In genomic region chr19:45443462-45444317, GRCh38 we compare ENCODE assay signal across 1 cellular context.
A peak's percentile ranks its signal among the peaks of the same experiment; 100 is the strongest.
TF ChIP-seq lines count a peak whose summit lies in the region.

No MANE protein-coding gene starts in this region.

TF ChIP-seq in HepG2, 621 proteins besides CTCF, POLR2A, EP300 and RAD21 (continued from another document and continues in another):
- no peak for TF ChIP-seq SP1 (IDR thresholded peaks at IDR 0.05)
- peak; percentile 75 for TF ChIP-seq SP1 (CRISPR knock-in tag; IDR thresholded peaks at IDR 0.05)
- no peak for TF ChIP-seq PHF5A (CRISPR knock-in tag; IDR thresholded peaks at IDR 0.05; ENCODE audit: low read depth, unreplicated experiment)
- TF ChIP-seq ZNF280B (CRISPR knock-in tag; IDR thresholded peaks at IDR 0.05; ENCODE audit: borderline replicate concordance): no peak
- peak; percentile 43; the same call in 1 of the 2 replicates for TF ChIP-seq ZNF547 (CRISPR knock-in tag; IDR thresholded peaks at IDR 0.05)
- no peak for TF ChIP-seq SMC3 (IDR thresholded peaks at IDR 0.05; ENCODE audit: low read length)
- no peak for TF ChIP-seq ZUFSP (CRISPR knock-in tag; IDR thresholded peaks at IDR 0.05; ENCODE audit: borderline replicate concordance)
- TF ChIP-seq KLF6 (CRISPR knock-in tag; IDR thresholded peaks at IDR 0.05): 0 out of 2 replicates have a peak, but pooled peaks have one; percentile 45
- TF ChIP-seq ZNF768 (CRISPR knock-in tag; IDR thresholded peaks at IDR 0.05): 0 out of 2 replicates have a peak, but pooled peaks have one; percentile 14
- TF ChIP-seq ZNF253 (CRISPR knock-in tag; IDR thresholded peaks at IDR 0.05; ENCODE audit: borderline replicate concordance): no peak
- peak; percentile 76; the same call in 1 of the 2 replicates for TF ChIP-seq SP4 (CRISPR knock-in tag; IDR thresholded peaks at IDR 0.05)
- TF ChIP-seq, protein P1, sequence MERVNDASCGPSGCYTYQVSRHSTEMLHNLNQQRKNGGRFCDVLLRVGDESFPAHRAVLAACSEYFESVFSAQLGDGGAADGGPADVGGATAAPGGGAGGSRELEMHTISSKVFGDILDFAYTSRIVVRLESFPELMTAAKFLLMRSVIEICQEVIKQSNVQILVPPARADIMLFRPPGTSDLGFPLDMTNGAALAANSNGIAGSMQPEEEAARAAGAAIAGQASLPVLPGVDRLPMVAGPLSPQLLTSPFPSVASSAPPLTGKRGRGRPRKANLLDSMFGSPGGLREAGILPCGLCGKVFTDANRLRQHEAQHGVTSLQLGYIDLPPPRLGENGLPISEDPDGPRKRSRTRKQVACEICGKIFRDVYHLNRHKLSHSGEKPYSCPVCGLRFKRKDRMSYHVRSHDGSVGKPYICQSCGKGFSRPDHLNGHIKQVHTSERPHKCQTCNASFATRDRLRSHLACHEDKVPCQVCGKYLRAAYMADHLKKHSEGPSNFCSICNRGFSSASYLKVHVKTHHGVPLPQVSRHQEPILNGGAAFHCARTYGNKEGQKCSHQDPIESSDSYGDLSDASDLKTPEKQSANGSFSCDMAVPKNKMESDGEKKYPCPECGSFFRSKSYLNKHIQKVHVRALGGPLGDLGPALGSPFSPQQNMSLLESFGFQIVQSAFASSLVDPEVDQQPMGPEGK (CRISPR knock-in tag; IDR thresholded peaks at IDR 0.05): peak; percentile 99
- peak; percentile 92; the same call in 1 of the 2 replicates for TF ChIP-seq ZNF556 (CRISPR knock-in tag; IDR thresholded peaks at IDR 0.05; ENCODE audit: borderline replicate concordance)
- TF ChIP-seq HNF1B (CRISPR knock-in tag; IDR thresholded peaks at IDR 0.05): peak; percentile 79
- no peak for TF ChIP-seq STAT6 (CRISPR knock-in tag; IDR thresholded peaks at IDR 0.05; ENCODE audit: borderline replicate concordance)
- TF ChIP-seq FOSL2 (CRISPR knock-in tag; IDR thresholded peaks at IDR 0.05): peak; percentile 81
- TF ChIP-seq HOXA3 (CRISPR knock-in tag; IDR thresholded peaks at IDR 0.05): peak; percentile 74
- peak; percentile 63; the same call in 1 of the 2 replicates for TF ChIP-seq ZNF580 (CRISPR knock-in tag; IDR thresholded peaks at IDR 0.05; ENCODE audit: borderline replicate concordance, low read depth)
- TF ChIP-seq ARID5B (CRISPR knock-in tag; IDR thresholded peaks at IDR 0.05): peak; percentile 75
- TF ChIP-seq, protein P2, sequence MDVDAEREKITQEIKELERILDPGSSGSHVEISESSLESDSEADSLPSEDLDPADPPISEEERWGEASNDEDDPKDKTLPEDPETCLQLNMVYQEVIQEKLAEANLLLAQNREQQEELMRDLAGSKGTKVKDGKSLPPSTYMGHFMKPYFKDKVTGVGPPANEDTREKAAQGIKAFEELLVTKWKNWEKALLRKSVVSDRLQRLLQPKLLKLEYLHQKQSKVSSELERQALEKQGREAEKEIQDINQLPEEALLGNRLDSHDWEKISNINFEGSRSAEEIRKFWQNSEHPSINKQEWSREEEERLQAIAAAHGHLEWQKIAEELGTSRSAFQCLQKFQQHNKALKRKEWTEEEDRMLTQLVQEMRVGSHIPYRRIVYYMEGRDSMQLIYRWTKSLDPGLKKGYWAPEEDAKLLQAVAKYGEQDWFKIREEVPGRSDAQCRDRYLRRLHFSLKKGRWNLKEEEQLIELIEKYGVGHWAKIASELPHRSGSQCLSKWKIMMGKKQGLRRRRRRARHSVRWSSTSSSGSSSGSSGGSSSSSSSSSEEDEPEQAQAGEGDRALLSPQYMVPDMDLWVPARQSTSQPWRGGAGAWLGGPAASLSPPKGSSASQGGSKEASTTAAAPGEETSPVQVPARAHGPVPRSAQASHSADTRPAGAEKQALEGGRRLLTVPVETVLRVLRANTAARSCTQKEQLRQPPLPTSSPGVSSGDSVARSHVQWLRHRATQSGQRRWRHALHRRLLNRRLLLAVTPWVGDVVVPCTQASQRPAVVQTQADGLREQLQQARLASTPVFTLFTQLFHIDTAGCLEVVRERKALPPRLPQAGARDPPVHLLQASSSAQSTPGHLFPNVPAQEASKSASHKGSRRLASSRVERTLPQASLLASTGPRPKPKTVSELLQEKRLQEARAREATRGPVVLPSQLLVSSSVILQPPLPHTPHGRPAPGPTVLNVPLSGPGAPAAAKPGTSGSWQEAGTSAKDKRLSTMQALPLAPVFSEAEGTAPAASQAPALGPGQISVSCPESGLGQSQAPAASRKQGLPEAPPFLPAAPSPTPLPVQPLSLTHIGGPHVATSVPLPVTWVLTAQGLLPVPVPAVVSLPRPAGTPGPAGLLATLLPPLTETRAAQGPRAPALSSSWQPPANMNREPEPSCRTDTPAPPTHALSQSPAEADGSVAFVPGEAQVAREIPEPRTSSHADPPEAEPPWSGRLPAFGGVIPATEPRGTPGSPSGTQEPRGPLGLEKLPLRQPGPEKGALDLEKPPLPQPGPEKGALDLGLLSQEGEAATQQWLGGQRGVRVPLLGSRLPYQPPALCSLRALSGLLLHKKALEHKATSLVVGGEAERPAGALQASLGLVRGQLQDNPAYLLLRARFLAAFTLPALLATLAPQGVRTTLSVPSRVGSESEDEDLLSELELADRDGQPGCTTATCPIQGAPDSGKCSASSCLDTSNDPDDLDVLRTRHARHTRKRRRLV (CRISPR knock-in tag; IDR thresholded peaks at IDR 0.05): peak; percentile 82; the same call in 1 of the 2 replicates
- peak; percentile 76 for TF ChIP-seq ZBTB25 (CRISPR knock-in tag; IDR thresholded peaks at IDR 0.05)
- TF ChIP-seq HDAC2 (CRISPR knock-in tag; IDR thresholded peaks at IDR 0.05): peak; percentile 69
- 0 out of 2 replicates have a peak, but pooled peaks have one; percentile 36 for TF ChIP-seq ZNF563 (CRISPR knock-in tag; IDR thresholded peaks at IDR 0.05)
- peak; percentile 69; the same call in 1 of the 2 replicates for TF ChIP-seq CSRNP1 (CRISPR knock-in tag; IDR thresholded peaks at IDR 0.05)
- peak; percentile 59; the same call in 1 of the 2 replicates for TF ChIP-seq MED1 (CRISPR knock-in tag; IDR thresholded peaks at IDR 0.05)
- peak; percentile 63 for TF ChIP-seq SALL1 (CRISPR knock-in tag; IDR thresholded peaks at IDR 0.05)
- peak; percentile 65; the same call in 1 of the 2 replicates for TF ChIP-seq SOX13 (IDR thresholded peaks at IDR 0.05)
- peak in 1 of 2 experiments; percentile 91; a peak in 2 of 4 replicates for TF ChIP-seq SOX13 (CRISPR knock-in tag; conservative IDR thresholded peaks at IDR 0.05 in 1 of 2, IDR thresholded peaks at IDR 0.05 in 1 of 2)
- peak; percentile 73; the same call in 1 of the 2 replicates for TF ChIP-seq SIN3A (IDR thresholded peaks at IDR 0.05; ENCODE audit: borderline replicate concordance, low read depth, low read length)
- TF ChIP-seq, protein P3, sequence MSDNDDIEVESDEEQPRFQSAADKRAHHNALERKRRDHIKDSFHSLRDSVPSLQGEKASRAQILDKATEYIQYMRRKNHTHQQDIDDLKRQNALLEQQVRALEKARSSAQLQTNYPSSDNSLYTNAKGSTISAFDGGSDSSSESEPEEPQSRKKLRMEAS (IDR thresholded peaks at IDR 0.05): peak; percentile 68; the same call in 1 of the 2 replicates
- 0 out of 2 replicates have a peak, but pooled peaks have one; percentile 38 for TF ChIP-seq PCBP1 (IDR thresholded peaks at IDR 0.05; ENCODE audit: borderline replicate concordance, low read depth, low read length)
- TF ChIP-seq KDM3A (CRISPR knock-in tag; IDR thresholded peaks at IDR 0.05; ENCODE audit: low read depth): peak; percentile 81; the same call in 1 of the 2 replicates
